Comparison of ENCODE assay signal across 8 cellular contexts in the genomic region with DNA sequence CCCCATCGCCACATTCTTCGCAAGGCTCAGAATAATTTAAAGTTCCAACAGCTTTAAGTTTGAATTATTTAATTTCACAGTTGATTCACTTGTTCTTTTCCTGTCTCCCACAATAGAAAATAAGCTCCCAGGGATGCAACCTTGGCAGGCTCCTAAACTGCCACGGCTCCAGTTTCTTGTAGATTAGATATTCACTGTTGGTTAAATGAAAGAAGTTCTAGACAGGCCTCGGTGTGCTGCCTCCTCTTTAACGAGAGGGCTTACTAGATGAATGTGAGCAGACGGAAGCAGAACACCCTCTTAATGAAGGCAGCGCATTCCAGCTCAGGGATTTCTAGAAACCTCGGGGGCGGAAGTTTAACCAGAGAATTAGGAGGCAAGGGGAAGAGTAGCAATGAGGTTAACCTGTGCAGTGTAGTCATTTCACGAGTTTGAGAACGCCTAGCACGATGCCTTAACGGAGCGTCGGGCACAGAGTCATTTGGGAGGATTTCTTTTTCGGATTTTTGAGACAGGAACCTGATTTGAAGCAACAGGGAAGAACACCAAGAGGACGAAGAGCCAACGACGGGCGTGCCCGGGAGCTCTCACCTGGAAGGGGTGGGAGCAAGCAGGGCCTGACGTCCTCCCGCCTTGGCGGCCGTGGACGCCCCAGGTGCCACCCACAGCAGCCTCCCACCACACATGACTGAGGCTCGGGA. TPM values are rescaled to one million over a fixed set of nuclear protein-coding genes. Genes with fewer than 3 reads are reported as not detected.
DNase-seq lines count a peak whose midpoint lies in the region; ATAC-seq and TF ChIP-seq lines count a peak whose summit lies in the region.

No MANE protein-coding gene starts in this region.

- POLR2A ChIA-PET in activated naive CD8-positive, alpha-beta T cell treated with anti-CD3 and anti-CD28 coated beads, Interleukin-2, amount 10 ng/mL, durations not matched to agents 7 days and 5 days (lab: Charles Lee), result interaction anchor here (0.6 to 2.9 kb wide), 3 partner anchors 127 to 407 kb away, joined by 3 to 23 read pairs (median 3); no protein-coding TSS in a partner anchor

- no peaks in the 10 kb centered on the region for H3K9me3 ChIP-seq in cardiac muscle cell (ENCODE audit: low read depth)
- no peaks in the 10 kb centered on the region for H3K9me3 ChIP-seq in osteoblast (ENCODE audit: low read depth, low read length)

- ATAC-seq in GM19025 (IDR thresholded peaks at IDR 0.05; ENCODE audit: low read depth, unreplicated experiment), result peak; percentile 43
- peak; percentile 28 for ATAC-seq in HG03108 (IDR thresholded peaks at IDR 0.05; ENCODE audit: unreplicated experiment)
- peak; percentile 60 for ATAC-seq in activated naive CD8-positive, alpha-beta T cell treated with anti-CD3 and anti-CD28 coated beads, Interleukin-2, amount 10 ng/mL, durations not matched to agents 7 days and 5 days (ENCODE audit: low read depth)

- peak overlapping the region; percentile 95 for H3K4me3 Mint-ChIP-seq in activated naive CD8-positive, alpha-beta T cell treated with anti-CD3 and anti-CD28 coated beads, Interleukin-2, amount 10 ng/mL, durations not matched to agents 7 days and 5 days

- H3K27me3 ChIP-seq in cardiac muscle cell (no peaks in the 10 kb centered on the region), osteoblast (ENCODE audit: insufficient read depth, low read length) (no peaks in the 10 kb centered on the region)

- H4K20me1 ChIP-seq in osteoblast (ENCODE audit: insufficient read depth, low read length), result peaks cover 13% of the 10 kb centered on the region

- no peaks in the 10 kb centered on the region for H3K9me3 Mint-ChIP-seq in activated naive CD8-positive, alpha-beta T cell treated with anti-CD3 and anti-CD28 coated beads, Interleukin-2, amount 10 ng/mL, durations not matched to agents 7 days and 5 days

- H3K4me3 ChIP-seq in cardiac muscle cell (peak overlapping the region; percentile 62), osteoblast (ENCODE audit: insufficient read depth, low read length) (peak overlapping the region; percentile 89)

- no peaks in the 10 kb centered on the region for H3K36me3 ChIP-seq in cardiac muscle cell
- H3K36me3 ChIP-seq in osteoblast (ENCODE audit: insufficient read depth, low read length), result peaks cover 25% of the 10 kb centered on the region

- H2AFZ ChIP-seq in osteoblast (ENCODE audit: low read length), result peak overlapping the region; percentile 45

- peak overlapping the region; percentile 90 for H3K4me2 ChIP-seq in osteoblast (ENCODE audit: insufficient read depth, low read length)

- DNase-seq in COLO668 (lab: John Stamatoyannopoulos, UW; ENCODE audit: unreplicated experiment) (peak; percentile 80), NCI-H510A treated with DMSO at 0.1 percent for 48 hours (lab: John Stamatoyannopoulos, UW) (peak; percentile 88), cardiac muscle cell (ENCODE audit: low read depth in 1 of 2, low spot score in 1 of 2) (peak; percentile 52 to 60), osteoblast (ENCODE audit: insufficient read length, low spot score, missing footprints) (peak; percentile 69), NK-92 (lab: John Stamatoyannopoulos, UW; ENCODE audit: unreplicated experiment) (no peak)
- DNase-seq in activated naive CD8-positive, alpha-beta T cell treated with anti-CD3 and anti-CD28 coated beads, Interleukin-2, amount 10 ng/mL, durations not matched to agents 7 days and 5 days, result peak; percentile 71

- peaks cover 46% of the 10 kb centered on the region for H3K4me1 Mint-ChIP-seq in activated naive CD8-positive, alpha-beta T cell treated with anti-CD3 and anti-CD28 coated beads, Interleukin-2, amount 10 ng/mL, durations not matched to agents 7 days and 5 days

- peaks cover 53% of the 10 kb centered on the region for H3K79me2 ChIP-seq in osteoblast (ENCODE audit: insufficient read depth, low read length)

- H3K4me1 ChIP-seq in cardiac muscle cell (ENCODE audit: low read depth) (peaks cover 25% of the 10 kb centered on the region), osteoblast (ENCODE audit: insufficient read depth, low read length) (peaks cover 57% of the 10 kb centered on the region)

- TF ChIP-seq CTCF in cardiac muscle cell (IDR thresholded peaks at IDR 0.05; ENCODE audit: low read depth, low read length) (no peak), osteoblast (IDR thresholded peaks at IDR 0.05; ENCODE audit: extremely low read depth, low read depth, low read length) (no peak)

- H3K27ac Mint-ChIP-seq in activated naive CD8-positive, alpha-beta T cell treated with anti-CD3 and anti-CD28 coated beads, Interleukin-2, amount 10 ng/mL, durations not matched to agents 7 days and 5 days, result peak overlapping the region; percentile 94

- H3K27me3 Mint-ChIP-seq in activated naive CD8-positive, alpha-beta T cell treated with anti-CD3 and anti-CD28 coated beads, Interleukin-2, amount 10 ng/mL, durations not matched to agents 7 days and 5 days, result no peaks in the 10 kb centered on the region

- H3K27ac ChIP-seq in cardiac muscle cell (peak overlapping the region; percentile 82), osteoblast (ENCODE audit: low read depth, low read length) (peak overlapping the region; percentile 99)

- peaks cover 28% of the 10 kb centered on the region for H3K36me3 Mint-ChIP-seq in activated naive CD8-positive, alpha-beta T cell treated with anti-CD3 and anti-CD28 coated beads, Interleukin-2, amount 10 ng/mL, durations not matched to agents 7 days and 5 days

RNA-seq across cellular contexts. Expression of gene SMC5, which starts 0.6 kb away (rescaled TPM):
- 10 to 100 TPM; 42.3 to 44.9 TPM for total RNA-seq in activated naive CD8-positive, alpha-beta T cell treated with anti-CD3 and anti-CD28 coated beads, Interleukin-2, amount 10 ng/mL, durations not matched to agents 7 days and 5 days
- total RNA-seq in cardiac muscle cell (8.5 and 15.3 TPM in 2 replicates), osteoblast (25.6 and 28.6 TPM in 2 replicates)
- polyA plus RNA-seq in cardiac muscle cell, result 9.0 and 16.8 TPM in 2 replicates
